ENCODE assay signal across 18 cellular contexts in genomic region chr15:68429691-68430470, GRCh38. TPM values are rescaled to one million over a fixed set of nuclear protein-coding genes. Genes with fewer than 3 reads are reported as not detected.
A peak's percentile ranks its signal among the peaks of the same experiment; 100 is the strongest.
DNase-seq lines count a peak whose midpoint lies in the region; ATAC-seq and TF ChIP-seq lines count a peak whose summit lies in the region.
"Had no signal": no experiment of that assay in that cellular context is flagged by ENCODE, and none has a peak within 500 bp of the region (broad histone marks: within the 10 kb centered on the region; RNA-seq: fewer than 3 reads in every experiment).

No MANE protein-coding gene starts in this region.

- no peak for ATAC-seq in thoracic aorta (ENCODE audit: insufficient number of reproducible peaks, low FRiP score, low read depth)
- ATAC-seq in HG03108 (IDR thresholded peaks at IDR 0.05; ENCODE audit: unreplicated experiment): no peak

- H3K27me3 ChIP-seq in GM23248 (replicated peaks; ENCODE audit: insufficient read depth) (no peaks in the 10 kb centered on the region), iPS-15b (ENCODE audit: control insufficient read depth, insufficient read depth, low read length) (peaks cover 72% of the 10 kb centered on the region), thoracic aorta (replicated peaks; ENCODE audit: insufficient read depth) (no peaks in the 10 kb centered on the region)

- H3K27ac ChIP-seq in GM23248 (peak overlapping the region; percentile 40), thoracic aorta (peak overlapping the region; percentile 84 to 94)
- H3K27ac ChIP-seq: C4-2B, SJCRH30 had no signal

- intact Hi-C loops in CD14-positive monocyte (cut with micrococcal nuclease): no loop called here

- H3K4me1 ChIP-seq in GM23248 (ENCODE audit: insufficient read depth) (peaks cover 50% of the 10 kb centered on the region), iPS-15b (ENCODE audit: control insufficient read depth, insufficient read depth, low read length) (peaks cover 6% of the 10 kb centered on the region), thoracic aorta (ENCODE audit: control insufficient read depth in 1 of 2, low read depth in 2 of 2) (peaks cover 12 to 67% of the 10 kb centered on the region in 2 donors)

- no peaks in the 10 kb centered on the region for H3K9me2 ChIP-seq in GM23248 (ENCODE audit: insufficient read depth)

- H3K4me3 Mint-ChIP-seq in CD14-positive monocyte: peak overlapping the region in 1 of 2 donors; percentile 71
- H3K4me3 Mint-ChIP-seq: dendritic cell treated with granulocyte-macrophage colony-stimulating factor and Interleukin-4, amounts not matched to agents 40 ng/mL and 50 ng/mL, for 4 days had no signal

- peaks cover 75% of the 10 kb centered on the region for H3K79me2 ChIP-seq in GM23248 (ENCODE audit: insufficient read depth)

- no peaks in the 10 kb centered on the region for H3K9me3 ChIP-seq in GM23248 (ENCODE audit: low read depth)
- no peaks in the 10 kb centered on the region for H3K9me3 ChIP-seq in iPS-15b (ENCODE audit: control insufficient read depth, insufficient read depth, low read length)
- H3K9me3 ChIP-seq in thoracic aorta: no peaks in the 10 kb centered on the region
- H3K9me3 ChIP-seq: adrenal gland, SJCRH30 had no signal

- H3K9ac ChIP-seq in GM23248 (peak overlapping the region; percentile 83), iPS-15b (ENCODE audit: low read depth, low read length) (no peak overlapping the region)

- no peaks in the 10 kb centered on the region for H3K36me3 ChIP-seq in GM23248 (ENCODE audit: low read depth)
- H3K36me3 ChIP-seq in iPS-15b (ENCODE audit: control insufficient read depth, insufficient read depth, low read length): no peaks in the 10 kb centered on the region
- no peaks in the 10 kb centered on the region for H3K36me3 ChIP-seq in thoracic aorta
- H3K36me3 ChIP-seq: adrenal gland, SJCRH30 had no signal

- H3K9me3 Mint-ChIP-seq in CD14-positive monocyte: peaks cover 0 to 7% (median 0%) of the 10 kb centered on the region in 7 donors
- H3K9me3 Mint-ChIP-seq: dendritic cell treated with granulocyte-macrophage colony-stimulating factor and Interleukin-4, amounts not matched to agents 40 ng/mL and 50 ng/mL, for 4 days had no signal

- H3K36me3 Mint-ChIP-seq in CD14-positive monocyte: no peaks in the 10 kb centered on the region

- peaks cover 30% of the 10 kb centered on the region for H3F3A ChIP-seq in GM23248 (ENCODE audit: insufficient read depth)

- WGBS in GM23248 (ENCODE audit: low coverage in 1 of 2, low lambda C conversion rate in 2 of 2, missing lambda C conversion rate in 2 of 2), 2 experiments: 46 to 47% methylated on average over 5 of the region's 5 CpGs

- no peak overlapping the region for H3K27ac Mint-ChIP-seq in CD14-positive monocyte
- H3K27ac Mint-ChIP-seq: dendritic cell treated with granulocyte-macrophage colony-stimulating factor and Interleukin-4, amounts not matched to agents 40 ng/mL and 50 ng/mL, for 4 days; progenitor cell of endocrine pancreas had no signal

- no peak overlapping the region for H2AFZ ChIP-seq in GM23248

- DNase-seq in GM23248 (peak; percentile 58), astrocyte of the cerebellum (ENCODE audit: low read depth) (no peak), thoracic aorta (ENCODE audit: low spot score) (no peak), CD14-positive monocyte (ENCODE audit: low spot score) (no peak), superior temporal gyrus (ENCODE audit: extremely low spot score) (no peak)
- DNase-seq: activated CD4-positive, alpha-beta T cell treated with anti-CD3 and anti-CD28 coated beads, Interleukin-2, amount 50 U/mL, for 4 hours; DMS79; left cardiac atrium; NCI-H1694; NCI-H446; SJCRH30; stimulated activated naive CD4-positive, alpha-beta T cell treated with Interleukin-2 at 50 U/mL for 16 hours had no signal

- in situ Hi-C loops in GM23248 (cut with MboI): no loop called here
- in situ Hi-C loops in astrocyte of the cerebellum (cut with HindIII; ENCODE audit: low sequenced_read_pairs): no loop called here

- H3K4me3 ChIP-seq in GM23248: peak overlapping the region; percentile 94
- peak overlapping the region; percentile 61 for H3K4me3 ChIP-seq in astrocyte of the cerebellum (ENCODE audit: low read depth, low read length)
- H3K4me3 ChIP-seq in iPS-15b (ENCODE audit: low read depth, low read length): peak overlapping the region; percentile 68
- peak overlapping the region; percentile 83 for H3K4me3 ChIP-seq in thoracic aorta
- H3K4me3 ChIP-seq: SJCRH30 had no signal

- peaks cover 4% of the 10 kb centered on the region for H3K4me1 Mint-ChIP-seq in CD14-positive monocyte

- no peaks in the 10 kb centered on the region for H4K20me1 ChIP-seq in GM23248 (ENCODE audit: insufficient read depth)

- H3K4me2 ChIP-seq in GM23248 (ENCODE audit: unreplicated experiment): peak overlapping the region; percentile 85

- TF ChIP-seq CTCF in astrocyte of the cerebellum (IDR thresholded peaks at IDR 0.05; ENCODE audit: low read depth, low read length, missing control alignments) (no peak), thoracic aorta (IDR thresholded peaks at IDR 0.05) (no peak), CD14-positive monocyte (IDR thresholded peaks at IDR 0.05) (no peak)

- peaks cover 51 to 65% (median 54%) of the 10 kb centered on the region in 3 donors for H3K27me3 Mint-ChIP-seq in CD14-positive monocyte (ENCODE audit: low read depth in 3 of 3)

RNA-seq across cellular contexts. Expression of gene ITGA11, which starts 2.1 kb away (rescaled TPM):
- 352 and 408 TPM in 2 replicates for total RNA-seq in GM23248 (2014; rRNA removed; shearing (Covaris generic))
- polyA plus RNA-seq in GM23248 (2016; fragmentation: Nextera tagmentation; extraction: Ambion mirVana) (312 TPM in 2 replicates), CD14-positive monocyte (under 1 TPM in 1 of 2 donors, not detected in 1; 0.01 TPM)
- total RNA-seq in thoracic aorta: 100 to 1,000 TPM; 246 to 360 TPM
- total RNA-seq: progenitor cell of endocrine pancreas, SJCRH30 had no signal
